ENCODE assay signal across 1 cellular context in the genomic region with DNA sequence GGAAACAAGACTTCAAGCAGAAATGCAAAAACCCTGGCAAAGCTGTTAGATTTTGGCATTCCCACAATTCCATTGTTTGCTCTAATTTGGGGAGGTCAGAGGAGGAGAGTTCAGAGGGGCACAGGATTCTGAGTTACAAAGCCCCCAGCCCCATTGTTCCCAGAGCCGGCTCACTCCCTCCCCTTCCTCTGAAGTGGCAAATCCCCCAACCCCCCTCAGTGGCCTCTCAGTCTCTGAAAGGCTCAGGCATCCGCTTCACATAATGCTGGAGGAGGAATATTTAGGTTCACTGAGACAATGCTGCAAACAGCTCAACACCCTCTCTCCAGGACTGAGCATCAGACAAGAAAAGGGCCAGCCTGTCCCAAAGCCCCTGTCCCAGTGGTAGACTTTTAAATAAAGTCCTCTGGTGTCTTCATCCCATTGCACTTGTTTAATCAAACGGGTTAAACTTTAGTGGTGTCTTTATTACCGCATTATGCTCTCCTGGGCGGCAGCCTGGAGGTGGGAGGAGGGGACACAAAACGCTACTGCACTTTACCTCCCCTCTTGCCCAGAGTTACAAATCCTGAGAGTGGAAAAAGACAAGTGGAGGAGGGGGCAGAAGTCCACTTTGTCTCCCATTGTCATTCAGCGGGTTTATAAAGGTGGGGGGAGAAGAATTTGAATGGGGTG.
TF ChIP-seq lines count a peak whose summit lies in the region.

No MANE protein-coding gene starts in this region.

TF ChIP-seq in WTC11, 78 proteins besides CTCF, POLR2A, EP300 and RAD21:
- TF ChIP-seq, protein P1, sequence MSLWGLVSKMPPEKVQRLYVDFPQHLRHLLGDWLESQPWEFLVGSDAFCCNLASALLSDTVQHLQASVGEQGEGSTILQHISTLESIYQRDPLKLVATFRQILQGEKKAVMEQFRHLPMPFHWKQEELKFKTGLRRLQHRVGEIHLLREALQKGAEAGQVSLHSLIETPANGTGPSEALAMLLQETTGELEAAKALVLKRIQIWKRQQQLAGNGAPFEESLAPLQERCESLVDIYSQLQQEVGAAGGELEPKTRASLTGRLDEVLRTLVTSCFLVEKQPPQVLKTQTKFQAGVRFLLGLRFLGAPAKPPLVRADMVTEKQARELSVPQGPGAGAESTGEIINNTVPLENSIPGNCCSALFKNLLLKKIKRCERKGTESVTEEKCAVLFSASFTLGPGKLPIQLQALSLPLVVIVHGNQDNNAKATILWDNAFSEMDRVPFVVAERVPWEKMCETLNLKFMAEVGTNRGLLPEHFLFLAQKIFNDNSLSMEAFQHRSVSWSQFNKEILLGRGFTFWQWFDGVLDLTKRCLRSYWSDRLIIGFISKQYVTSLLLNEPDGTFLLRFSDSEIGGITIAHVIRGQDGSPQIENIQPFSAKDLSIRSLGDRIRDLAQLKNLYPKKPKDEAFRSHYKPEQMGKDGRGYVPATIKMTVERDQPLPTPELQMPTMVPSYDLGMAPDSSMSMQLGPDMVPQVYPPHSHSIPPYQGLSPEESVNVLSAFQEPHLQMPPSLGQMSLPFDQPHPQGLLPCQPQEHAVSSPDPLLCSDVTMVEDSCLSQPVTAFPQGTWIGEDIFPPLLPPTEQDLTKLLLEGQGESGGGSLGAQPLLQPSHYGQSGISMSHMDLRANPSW (CRISPR knock-in tag; conservative IDR thresholded peaks at IDR 0.05; ENCODE audit: low read depth), result no peak
- TF ChIP-seq, protein P2, sequence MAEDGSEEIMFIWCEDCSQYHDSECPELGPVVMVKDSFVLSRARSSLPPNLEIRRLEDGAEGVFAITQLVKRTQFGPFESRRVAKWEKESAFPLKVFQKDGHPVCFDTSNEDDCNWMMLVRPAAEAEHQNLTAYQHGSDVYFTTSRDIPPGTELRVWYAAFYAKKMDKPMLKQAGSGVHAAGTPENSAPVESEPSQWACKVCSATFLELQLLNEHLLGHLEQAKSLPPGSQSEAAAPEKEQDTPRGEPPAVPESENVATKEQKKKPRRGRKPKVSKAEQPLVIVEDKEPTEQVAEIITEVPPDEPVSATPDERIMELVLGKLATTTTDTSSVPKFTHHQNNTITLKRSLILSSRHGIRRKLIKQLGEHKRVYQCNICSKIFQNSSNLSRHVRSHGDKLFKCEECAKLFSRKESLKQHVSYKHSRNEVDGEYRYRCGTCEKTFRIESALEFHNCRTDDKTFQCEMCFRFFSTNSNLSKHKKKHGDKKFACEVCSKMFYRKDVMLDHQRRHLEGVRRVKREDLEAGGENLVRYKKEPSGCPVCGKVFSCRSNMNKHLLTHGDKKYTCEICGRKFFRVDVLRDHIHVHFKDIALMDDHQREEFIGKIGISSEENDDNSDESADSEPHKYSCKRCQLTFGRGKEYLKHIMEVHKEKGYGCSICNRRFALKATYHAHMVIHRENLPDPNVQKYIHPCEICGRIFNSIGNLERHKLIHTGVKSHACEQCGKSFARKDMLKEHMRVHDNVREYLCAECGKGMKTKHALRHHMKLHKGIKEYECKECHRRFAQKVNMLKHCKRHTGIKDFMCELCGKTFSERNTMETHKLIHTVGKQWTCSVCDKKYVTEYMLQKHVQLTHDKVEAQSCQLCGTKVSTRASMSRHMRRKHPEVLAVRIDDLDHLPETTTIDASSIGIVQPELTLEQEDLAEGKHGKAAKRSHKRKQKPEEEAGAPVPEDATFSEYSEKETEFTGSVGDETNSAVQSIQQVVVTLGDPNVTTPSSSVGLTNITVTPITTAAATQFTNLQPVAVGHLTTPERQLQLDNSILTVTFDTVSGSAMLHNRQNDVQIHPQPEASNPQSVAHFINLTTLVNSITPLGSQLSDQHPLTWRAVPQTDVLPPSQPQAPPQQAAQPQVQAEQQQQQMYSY (CRISPR knock-in tag; IDR thresholded peaks at IDR 0.05), result no peak
- TF ChIP-seq IRF2 (CRISPR knock-in tag; IDR thresholded peaks at IDR 0.05; ENCODE audit: borderline replicate concordance, low read depth), result no peak
- TF ChIP-seq, protein P3, sequence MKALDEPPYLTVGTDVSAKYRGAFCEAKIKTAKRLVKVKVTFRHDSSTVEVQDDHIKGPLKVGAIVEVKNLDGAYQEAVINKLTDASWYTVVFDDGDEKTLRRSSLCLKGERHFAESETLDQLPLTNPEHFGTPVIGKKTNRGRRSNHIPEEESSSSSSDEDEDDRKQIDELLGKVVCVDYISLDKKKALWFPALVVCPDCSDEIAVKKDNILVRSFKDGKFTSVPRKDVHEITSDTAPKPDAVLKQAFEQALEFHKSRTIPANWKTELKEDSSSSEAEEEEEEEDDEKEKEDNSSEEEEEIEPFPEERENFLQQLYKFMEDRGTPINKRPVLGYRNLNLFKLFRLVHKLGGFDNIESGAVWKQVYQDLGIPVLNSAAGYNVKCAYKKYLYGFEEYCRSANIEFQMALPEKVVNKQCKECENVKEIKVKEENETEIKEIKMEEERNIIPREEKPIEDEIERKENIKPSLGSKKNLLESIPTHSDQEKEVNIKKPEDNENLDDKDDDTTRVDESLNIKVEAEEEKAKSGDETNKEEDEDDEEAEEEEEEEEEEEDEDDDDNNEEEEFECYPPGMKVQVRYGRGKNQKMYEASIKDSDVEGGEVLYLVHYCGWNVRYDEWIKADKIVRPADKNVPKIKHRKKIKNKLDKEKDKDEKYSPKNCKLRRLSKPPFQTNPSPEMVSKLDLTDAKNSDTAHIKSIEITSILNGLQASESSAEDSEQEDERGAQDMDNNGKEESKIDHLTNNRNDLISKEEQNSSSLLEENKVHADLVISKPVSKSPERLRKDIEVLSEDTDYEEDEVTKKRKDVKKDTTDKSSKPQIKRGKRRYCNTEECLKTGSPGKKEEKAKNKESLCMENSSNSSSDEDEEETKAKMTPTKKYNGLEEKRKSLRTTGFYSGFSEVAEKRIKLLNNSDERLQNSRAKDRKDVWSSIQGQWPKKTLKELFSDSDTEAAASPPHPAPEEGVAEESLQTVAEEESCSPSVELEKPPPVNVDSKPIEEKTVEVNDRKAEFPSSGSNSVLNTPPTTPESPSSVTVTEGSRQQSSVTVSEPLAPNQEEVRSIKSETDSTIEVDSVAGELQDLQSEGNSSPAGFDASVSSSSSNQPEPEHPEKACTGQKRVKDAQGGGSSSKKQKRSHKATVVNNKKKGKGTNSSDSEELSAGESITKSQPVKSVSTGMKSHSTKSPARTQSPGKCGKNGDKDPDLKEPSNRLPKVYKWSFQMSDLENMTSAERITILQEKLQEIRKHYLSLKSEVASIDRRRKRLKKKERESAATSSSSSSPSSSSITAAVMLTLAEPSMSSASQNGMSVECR (CRISPR knock-in tag; IDR thresholded peaks at IDR 0.05; ENCODE audit: borderline replicate concordance), result no peak
- TF ChIP-seq, protein P4, sequence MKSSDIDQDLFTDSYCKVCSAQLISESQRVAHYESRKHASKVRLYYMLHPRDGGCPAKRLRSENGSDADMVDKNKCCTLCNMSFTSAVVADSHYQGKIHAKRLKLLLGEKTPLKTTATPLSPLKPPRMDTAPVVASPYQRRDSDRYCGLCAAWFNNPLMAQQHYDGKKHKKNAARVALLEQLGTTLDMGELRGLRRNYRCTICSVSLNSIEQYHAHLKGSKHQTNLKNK (CRISPR knock-in tag; IDR thresholded peaks at IDR 0.05), result no peak
- TF ChIP-seq, protein P5, sequence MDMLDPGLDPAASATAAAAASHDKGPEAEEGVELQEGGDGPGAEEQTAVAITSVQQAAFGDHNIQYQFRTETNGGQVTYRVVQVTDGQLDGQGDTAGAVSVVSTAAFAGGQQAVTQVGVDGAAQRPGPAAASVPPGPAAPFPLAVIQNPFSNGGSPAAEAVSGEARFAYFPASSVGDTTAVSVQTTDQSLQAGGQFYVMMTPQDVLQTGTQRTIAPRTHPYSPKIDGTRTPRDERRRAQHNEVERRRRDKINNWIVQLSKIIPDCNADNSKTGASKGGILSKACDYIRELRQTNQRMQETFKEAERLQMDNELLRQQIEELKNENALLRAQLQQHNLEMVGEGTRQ (CRISPR knock-in tag; IDR thresholded peaks at IDR 0.05), result no peak
- no peak for TF ChIP-seq RORB (CRISPR knock-in tag; IDR thresholded peaks at IDR 0.05)
- TF ChIP-seq, protein P6, sequence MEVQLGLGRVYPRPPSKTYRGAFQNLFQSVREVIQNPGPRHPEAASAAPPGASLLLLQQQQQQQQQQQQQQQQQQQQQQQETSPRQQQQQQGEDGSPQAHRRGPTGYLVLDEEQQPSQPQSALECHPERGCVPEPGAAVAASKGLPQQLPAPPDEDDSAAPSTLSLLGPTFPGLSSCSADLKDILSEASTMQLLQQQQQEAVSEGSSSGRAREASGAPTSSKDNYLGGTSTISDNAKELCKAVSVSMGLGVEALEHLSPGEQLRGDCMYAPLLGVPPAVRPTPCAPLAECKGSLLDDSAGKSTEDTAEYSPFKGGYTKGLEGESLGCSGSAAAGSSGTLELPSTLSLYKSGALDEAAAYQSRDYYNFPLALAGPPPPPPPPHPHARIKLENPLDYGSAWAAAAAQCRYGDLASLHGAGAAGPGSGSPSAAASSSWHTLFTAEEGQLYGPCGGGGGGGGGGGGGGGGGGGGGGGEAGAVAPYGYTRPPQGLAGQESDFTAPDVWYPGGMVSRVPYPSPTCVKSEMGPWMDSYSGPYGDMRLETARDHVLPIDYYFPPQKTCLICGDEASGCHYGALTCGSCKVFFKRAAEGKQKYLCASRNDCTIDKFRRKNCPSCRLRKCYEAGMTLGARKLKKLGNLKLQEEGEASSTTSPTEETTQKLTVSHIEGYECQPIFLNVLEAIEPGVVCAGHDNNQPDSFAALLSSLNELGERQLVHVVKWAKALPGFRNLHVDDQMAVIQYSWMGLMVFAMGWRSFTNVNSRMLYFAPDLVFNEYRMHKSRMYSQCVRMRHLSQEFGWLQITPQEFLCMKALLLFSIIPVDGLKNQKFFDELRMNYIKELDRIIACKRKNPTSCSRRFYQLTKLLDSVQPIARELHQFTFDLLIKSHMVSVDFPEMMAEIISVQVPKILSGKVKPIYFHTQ (CRISPR knock-in tag; IDR thresholded peaks at IDR 0.05), result no peak
- no peak for TF ChIP-seq HMGA2 (CRISPR knock-in tag; IDR thresholded peaks at IDR 0.05)
- TF ChIP-seq MXD4 (CRISPR knock-in tag; IDR thresholded peaks at IDR 0.05; ENCODE audit: borderline replicate concordance), result no peak
- no peak for TF ChIP-seq NR1H2 (CRISPR knock-in tag; IDR thresholded peaks at IDR 0.05)
- TF ChIP-seq CBFB (CRISPR knock-in tag; IDR thresholded peaks at IDR 0.05; ENCODE audit: low read depth), result no peak
- no peak for TF ChIP-seq NFE2L1 (CRISPR knock-in tag; IDR thresholded peaks at IDR 0.05)
- no peak for TF ChIP-seq NR2C2 (CRISPR knock-in tag; IDR thresholded peaks at IDR 0.05)
- TF ChIP-seq SMAD4 (CRISPR knock-in tag; IDR thresholded peaks at IDR 0.05), result no peak
- TF ChIP-seq SMAD3 (CRISPR knock-in tag; IDR thresholded peaks at IDR 0.05; ENCODE audit: borderline replicate concordance), result no peak
- TF ChIP-seq, protein P7, sequence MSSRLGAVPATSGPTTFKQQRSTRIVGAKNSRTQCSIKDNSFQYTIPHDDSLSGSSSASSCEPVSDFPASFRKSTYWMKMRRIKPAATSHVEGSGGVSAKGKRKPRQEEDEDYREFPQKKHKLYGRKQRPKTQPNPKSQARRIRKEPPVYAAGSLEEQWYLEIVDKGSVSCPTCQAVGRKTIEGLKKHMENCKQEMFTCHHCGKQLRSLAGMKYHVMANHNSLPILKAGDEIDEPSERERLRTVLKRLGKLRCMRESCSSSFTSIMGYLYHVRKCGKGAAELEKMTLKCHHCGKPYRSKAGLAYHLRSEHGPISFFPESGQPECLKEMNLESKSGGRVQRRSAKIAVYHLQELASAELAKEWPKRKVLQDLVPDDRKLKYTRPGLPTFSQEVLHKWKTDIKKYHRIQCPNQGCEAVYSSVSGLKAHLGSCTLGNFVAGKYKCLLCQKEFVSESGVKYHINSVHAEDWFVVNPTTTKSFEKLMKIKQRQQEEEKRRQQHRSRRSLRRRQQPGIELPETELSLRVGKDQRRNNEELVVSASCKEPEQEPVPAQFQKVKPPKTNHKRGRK (CRISPR knock-in tag; IDR thresholded peaks at IDR 0.05; ENCODE audit: borderline replicate concordance), result no peak
